9 cellular contexts compared by ENCODE assay signal in the genomic region with DNA sequence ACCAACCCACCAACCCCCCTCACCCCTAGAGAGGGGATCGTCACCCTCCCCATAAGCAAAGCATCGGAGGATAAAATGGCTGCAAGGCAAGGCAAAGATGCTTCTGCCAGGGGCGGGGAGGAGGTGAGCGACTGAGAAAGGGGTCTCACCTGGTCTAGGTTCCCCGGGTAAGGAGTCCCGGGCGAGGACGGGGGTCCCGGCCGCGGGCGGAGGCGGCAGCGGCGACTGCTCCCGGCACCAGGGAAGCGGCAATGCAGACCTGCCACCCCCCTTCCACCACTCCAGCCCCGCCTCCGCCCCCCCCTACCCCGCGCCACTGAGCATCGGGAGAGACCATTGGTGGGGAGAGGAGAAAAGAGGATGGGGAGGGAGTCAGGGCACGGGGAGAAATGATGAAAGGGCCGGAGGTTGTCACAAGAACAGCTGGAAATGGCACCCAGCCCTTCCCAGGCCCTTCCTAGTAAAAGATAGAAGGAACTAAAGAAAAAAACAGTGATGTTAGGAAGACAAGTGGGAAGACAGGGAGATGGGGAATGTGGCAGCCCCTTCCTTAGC. TPM values are rescaled to one million over a fixed set of nuclear protein-coding genes. Genes with fewer than 3 reads are reported as not detected.
DNase-seq lines count a peak whose midpoint lies in the region; TF ChIP-seq lines count a peak whose summit lies in the region.
"Had no signal": no experiment of that assay in that cellular context is flagged by ENCODE, and none has a peak within 500 bp of the region (broad histone marks: within the 10 kb centered on the region; RNA-seq: fewer than 3 reads in every experiment).

Gene SV2A (minus strand): TSS at position 255 of the 555 bp plus-strand sequence. CDS start 4,004 bp downstream, outside the sequence.

- DNase-seq in NCI-H446 treated with DMSO at 0.1 percent for 48 hours (lab: John Stamatoyannopoulos, UW) = peak; percentile 26
- DNase-seq in activated T-cell treated with anti-CD3 and anti-CD28 coated beads, Interleukin-2, amount 50 U/mL, for 24 hours = peak; percentile 72
- peak; percentile 69 for DNase-seq in fibroblast of mammary gland (ENCODE audit: low read depth)
- peak; percentile 52 to 53 for DNase-seq in thyroid gland
- no peak for DNase-seq in HAP-1 (ENCODE audit: low spot score in 2 of 2)
- DNase-seq in RPMI8226 = no peak

- intact Hi-C loops in thyroid gland (cut with DNase I) = no loop called here

- H3K4me1 ChIP-seq in thyroid gland = peaks cover 0 to 10% of the 10 kb centered on the region in 2 donors
- no peaks in the 10 kb centered on the region for H3K4me1 ChIP-seq in HAP-1

- peaks cover 4 to 6% of the 10 kb centered on the region in 2 donors for H3K36me3 ChIP-seq in thyroid gland
- H3K36me3 ChIP-seq in HAP-1 (replicated peaks) = peaks cover 8% of the 10 kb centered on the region

- TF ChIP-seq POLR2A in GM19099 (IDR thresholded peaks at IDR 0.05; ENCODE audit: extremely low read depth, insufficient read length, low read depth) = peak; percentile 31
- TF ChIP-seq POLR2A in thyroid gland (IDR thresholded peaks at IDR 0.05) = no peak

- 0 to 2% methylated on average over 20 to 24 of the region's 24 CpGs for WGBS in thyroid gland, 2 donors

- in situ Hi-C loops in HAP-1 (cut with MboI; ENCODE audit: low sequenced_read_pairs) = loop anchor here (25.0 kb wide), 1 partner anchor 245 kb away; no protein-coding TSS in a partner anchor

- no peak within 1 kb of the TSS for H3K27ac ChIP-seq in thyroid gland
- H3K27ac ChIP-seq: epithelial cell of prostate had no signal

- H3K27me3 ChIP-seq in thyroid gland (no peaks in the 10 kb centered on the region), HAP-1 (ENCODE audit: low read depth) (no peaks in the 10 kb centered on the region)

- no peaks in the 10 kb centered on the region for H3K9me3 ChIP-seq in thyroid gland
- H3K9me3 ChIP-seq in HAP-1 = no peaks in the 10 kb centered on the region

- no peaks in the 10 kb centered on the region for H3K27me3 Mint-ChIP-seq in activated T-cell treated with anti-CD3 and anti-CD28 coated beads, Interleukin-2, amount 50 U/mL, for 24 hours
- H3K27me3 Mint-ChIP-seq in nephron (ENCODE audit: low read depth) = no peaks in the 10 kb centered on the region

- H3K36me3 Mint-ChIP-seq in activated T-cell treated with anti-CD3 and anti-CD28 coated beads, Interleukin-2, amount 50 U/mL, for 24 hours (ENCODE audit: low read depth) = peaks cover 24% of the 10 kb centered on the region
- H3K36me3 Mint-ChIP-seq in nephron (ENCODE audit: low read depth) = peaks cover 20% of the 10 kb centered on the region

- peak within 1 kb of the TSS; percentile 81 for H3K4me3 Mint-ChIP-seq in activated T-cell treated with anti-CD3 and anti-CD28 coated beads, Interleukin-2, amount 50 U/mL, for 24 hours
- H3K4me3 Mint-ChIP-seq in nephron = peak within 1 kb of the TSS; percentile 77 to 93 (median 93)

- peak within 1 kb of the TSS; percentile 79 for H3K4me3 ChIP-seq in fibroblast of mammary gland (ENCODE audit: control insufficient read depth, low read depth, low read length)
- peak within 1 kb of the TSS in 2 of 3 donors; percentile 27 to 45 for H3K4me3 ChIP-seq in thyroid gland (replicated peaks in 1 of 3)
- H3K4me3 ChIP-seq in HAP-1 = no peak within 1 kb of the TSS

- peaks cover 36% of the 10 kb centered on the region for H3K4me1 Mint-ChIP-seq in activated T-cell treated with anti-CD3 and anti-CD28 coated beads, Interleukin-2, amount 50 U/mL, for 24 hours (ENCODE audit: low read depth)
- peaks cover 33% of the 10 kb centered on the region for H3K4me1 Mint-ChIP-seq in nephron

- H3K27ac Mint-ChIP-seq in activated T-cell treated with anti-CD3 and anti-CD28 coated beads, Interleukin-2, amount 50 U/mL, for 24 hours = peak within 1 kb of the TSS; percentile 75
- H3K27ac Mint-ChIP-seq in nephron = peak within 1 kb of the TSS; percentile 21 to 50 (median 45)

- no peak for TF ChIP-seq CTCF in fibroblast of mammary gland (conservative IDR thresholded peaks at IDR 0.05; ENCODE audit: control insufficient read depth, insufficient read depth, low read depth, low read length)
- TF ChIP-seq CTCF in nephron (IDR thresholded peaks at IDR 0.05; ENCODE audit: unreplicated experiment in 3 of 3) = no peak
- TF ChIP-seq CTCF in thyroid gland (IDR thresholded peaks at IDR 0.05) = no peak

- H3K9me3 Mint-ChIP-seq in activated T-cell treated with anti-CD3 and anti-CD28 coated beads, Interleukin-2, amount 50 U/mL, for 24 hours = no peaks in the 10 kb centered on the region
- H3K9me3 Mint-ChIP-seq in nephron = no peaks in the 10 kb centered on the region

RNA-seq across cellular contexts. Expression of gene SV2A, which starts in this region (rescaled TPM):
- total RNA-seq in thyroid gland = 1 to 10 TPM; 3.0 to 5.9 (median 4.0) TPM

Comparison
In these comparisons a context has a peak if more than half of its experiments do, and no peak if none do; other contexts are left out.
1. DNase-seq: peak in NCI-H446 treated with DMSO at 0.1 percent for 48 hours (single experiment), activated T-cell treated with anti-CD3 and anti-CD28 coated beads, Interleukin-2, amount 50 U/mL, for 24 hours (single experiment), fibroblast of mammary gland (single experiment) and thyroid gland (2 of 2); none in HAP-1 (0 of 2) and RPMI8226 (single experiment).